1 cellular context compared by ENCODE assay signal in genomic region chr5:107389130-107389553, GRCh38.
A peak's percentile ranks its signal among the peaks of the same experiment; 100 is the strongest.
TF ChIP-seq lines count a peak whose summit lies in the region.

No MANE protein-coding gene starts in this region.

TF ChIP-seq in HEK293, 187 proteins besides CTCF, POLR2A, EP300 and RAD21 (continued from another document and continues in another):
- TF ChIP-seq, protein P1, sequence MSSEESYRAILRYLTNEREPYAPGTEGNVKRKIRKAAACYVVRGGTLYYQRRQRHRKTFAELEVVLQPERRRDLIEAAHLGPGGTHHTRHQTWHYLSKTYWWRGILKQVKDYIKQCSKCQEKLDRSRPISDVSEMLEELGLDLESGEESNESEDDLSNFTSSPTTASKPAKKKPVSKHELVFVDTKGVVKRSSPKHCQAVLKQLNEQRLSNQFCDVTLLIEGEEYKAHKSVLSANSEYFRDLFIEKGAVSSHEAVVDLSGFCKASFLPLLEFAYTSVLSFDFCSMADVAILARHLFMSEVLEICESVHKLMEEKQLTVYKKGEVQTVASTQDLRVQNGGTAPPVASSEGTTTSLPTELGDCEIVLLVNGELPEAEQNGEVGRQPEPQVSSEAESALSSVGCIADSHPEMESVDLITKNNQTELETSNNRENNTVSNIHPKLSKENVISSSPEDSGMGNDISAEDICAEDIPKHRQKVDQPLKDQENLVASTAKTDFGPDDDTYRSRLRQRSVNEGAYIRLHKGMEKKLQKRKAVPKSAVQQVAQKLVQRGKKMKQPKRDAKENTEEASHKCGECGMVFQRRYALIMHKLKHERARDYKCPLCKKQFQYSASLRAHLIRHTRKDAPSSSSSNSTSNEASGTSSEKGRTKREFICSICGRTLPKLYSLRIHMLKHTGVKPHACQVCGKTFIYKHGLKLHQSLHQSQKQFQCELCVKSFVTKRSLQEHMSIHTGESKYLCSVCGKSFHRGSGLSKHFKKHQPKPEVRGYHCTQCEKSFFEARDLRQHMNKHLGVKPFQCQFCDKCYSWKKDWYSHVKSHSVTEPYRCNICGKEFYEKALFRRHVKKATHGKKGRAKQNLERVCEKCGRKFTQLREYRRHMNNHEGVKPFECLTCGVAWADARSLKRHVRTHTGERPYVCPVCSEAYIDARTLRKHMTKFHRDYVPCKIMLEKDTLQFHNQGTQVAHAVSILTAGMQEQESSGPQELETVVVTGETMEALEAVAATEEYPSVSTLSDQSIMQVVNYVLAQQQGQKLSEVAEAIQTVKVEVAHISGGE (tag by site-specific recombination; conservative IDR thresholded peaks at IDR 0.05; ENCODE audit: low read depth): no peak
- 0 out of 2 replicates have a peak, but pooled peaks have one; percentile 16 for TF ChIP-seq HOXD13 (CRISPR knock-in tag; IDR thresholded peaks at IDR 0.05; ENCODE audit: borderline replicate concordance)
- TF ChIP-seq ZNF184 (tag by site-specific recombination; IDR thresholded peaks at IDR 0.05): no peak
- no peak for TF ChIP-seq ZNF155 (tag by site-specific recombination; IDR thresholded peaks at IDR 0.05)
- TF ChIP-seq SP7 (tag by site-specific recombination; IDR thresholded peaks at IDR 0.05): peak; percentile 97
- peak; percentile 60; the same call in 1 of the 2 replicates for TF ChIP-seq IKZF3 (tag by site-specific recombination; IDR thresholded peaks at IDR 0.05)
- TF ChIP-seq ZNF248 (tag by site-specific recombination; IDR thresholded peaks at IDR 0.05): no peak
- no peak for TF ChIP-seq ZNF416 (tag by site-specific recombination; IDR thresholded peaks at IDR 0.05)
- no peak for TF ChIP-seq SCRT2 (tag by site-specific recombination; IDR thresholded peaks at IDR 0.05)
- TF ChIP-seq ZNF558 (tag by site-specific recombination; IDR thresholded peaks at IDR 0.05): no peak
- peak; percentile 69; the same call in 1 of the 2 replicates for TF ChIP-seq ZNF362 (tag by site-specific recombination; IDR thresholded peaks at IDR 0.05)
- peak; percentile 81 for TF ChIP-seq OSR2 (tag by site-specific recombination; IDR thresholded peaks at IDR 0.05)
- no peak for TF ChIP-seq ZSCAN16 (tag by site-specific recombination; IDR thresholded peaks at IDR 0.05)
- no peak for TF ChIP-seq ZNF513 (tag by site-specific recombination; IDR thresholded peaks at IDR 0.05)
- TF ChIP-seq OVOL3 (tag by site-specific recombination; IDR thresholded peaks at IDR 0.05): no peak
- peak; percentile 83 for TF ChIP-seq ZNF843 (tag by site-specific recombination; IDR thresholded peaks at IDR 0.05)
- TF ChIP-seq TSHZ1 (tag by site-specific recombination; IDR thresholded peaks at IDR 0.05; ENCODE audit: borderline replicate concordance): no peak
- TF ChIP-seq, protein P2, sequence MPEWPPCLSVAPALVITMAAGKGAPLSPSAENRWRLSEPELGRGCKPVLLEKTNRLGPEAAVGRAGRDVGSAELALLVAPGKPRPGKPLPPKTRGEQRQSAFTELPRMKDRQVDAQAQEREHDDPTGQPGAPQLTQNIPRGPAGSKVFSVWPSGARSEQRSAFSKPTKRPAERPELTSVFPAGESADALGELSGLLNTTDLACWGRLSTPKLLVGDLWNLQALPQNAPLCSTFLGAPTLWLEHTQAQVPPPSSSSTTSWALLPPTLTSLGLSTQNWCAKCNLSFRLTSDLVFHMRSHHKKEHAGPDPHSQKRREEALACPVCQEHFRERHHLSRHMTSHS (tag by site-specific recombination; IDR thresholded peaks at IDR 0.05): peak; percentile 54; the same call in 1 of the 2 replicates
- peak; percentile 49; the same call in 1 of the 2 replicates for TF ChIP-seq GFI1B (tag by site-specific recombination; IDR thresholded peaks at IDR 0.05)
- TF ChIP-seq ZNF530 (tag by site-specific recombination; IDR thresholded peaks at IDR 0.05; ENCODE audit: low read depth): no peak
- TF ChIP-seq ZXDB (tag by site-specific recombination; IDR thresholded peaks at IDR 0.05): 0 out of 2 replicates have a peak, but pooled peaks have one; percentile 40
- no peak for TF ChIP-seq RBAK (tag by site-specific recombination; IDR thresholded peaks at IDR 0.05)
- 0 out of 2 replicates have a peak, but pooled peaks have one; percentile 46 for TF ChIP-seq GLI2 (tag by site-specific recombination; IDR thresholded peaks at IDR 0.05; ENCODE audit: borderline replicate concordance, low read depth)
- TF ChIP-seq ZFP3 (tag by site-specific recombination; IDR thresholded peaks at IDR 0.05; ENCODE audit: low read depth): no peak
- no peak for TF ChIP-seq ZNF404 (tag by site-specific recombination; IDR thresholded peaks at IDR 0.05)
- peak; percentile 87 for TF ChIP-seq WT1 (tag by site-specific recombination; IDR thresholded peaks at IDR 0.05)
- peak; percentile 99 for TF ChIP-seq PRDM6 (tag by site-specific recombination; IDR thresholded peaks at IDR 0.05)
- TF ChIP-seq ZNF548 (tag by site-specific recombination; IDR thresholded peaks at IDR 0.05): no peak
- TF ChIP-seq ZNF561 (tag by site-specific recombination; IDR thresholded peaks at IDR 0.05; ENCODE audit: borderline replicate concordance): peak; percentile 36; the same call in 1 of the 2 replicates
- no peak for TF ChIP-seq GLIS2 (tag by site-specific recombination; IDR thresholded peaks at IDR 0.05)
- TF ChIP-seq ZSCAN30 (tag by site-specific recombination; IDR thresholded peaks at IDR 0.05): peak; percentile 27; the same call in 1 of the 2 replicates
- TF ChIP-seq ZBTB8A (tag by site-specific recombination; IDR thresholded peaks at IDR 0.05): 0 out of 2 replicates have a peak, but pooled peaks have one; percentile 30
- peak; percentile 83 for TF ChIP-seq ZBTB44 (tag by site-specific recombination; IDR thresholded peaks at IDR 0.05)
- TF ChIP-seq ZNF677 (tag by site-specific recombination; IDR thresholded peaks at IDR 0.05): no peak
- no peak for TF ChIP-seq ZNF10 (tag by site-specific recombination; IDR thresholded peaks at IDR 0.05)
- TF ChIP-seq, protein P3, sequence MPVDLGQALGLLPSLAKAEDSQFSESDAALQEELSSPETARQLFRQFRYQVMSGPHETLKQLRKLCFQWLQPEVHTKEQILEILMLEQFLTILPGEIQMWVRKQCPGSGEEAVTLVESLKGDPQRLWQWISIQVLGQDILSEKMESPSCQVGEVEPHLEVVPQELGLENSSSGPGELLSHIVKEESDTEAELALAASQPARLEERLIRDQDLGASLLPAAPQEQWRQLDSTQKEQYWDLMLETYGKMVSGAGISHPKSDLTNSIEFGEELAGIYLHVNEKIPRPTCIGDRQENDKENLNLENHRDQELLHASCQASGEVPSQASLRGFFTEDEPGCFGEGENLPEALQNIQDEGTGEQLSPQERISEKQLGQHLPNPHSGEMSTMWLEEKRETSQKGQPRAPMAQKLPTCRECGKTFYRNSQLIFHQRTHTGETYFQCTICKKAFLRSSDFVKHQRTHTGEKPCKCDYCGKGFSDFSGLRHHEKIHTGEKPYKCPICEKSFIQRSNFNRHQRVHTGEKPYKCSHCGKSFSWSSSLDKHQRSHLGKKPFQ (tag by site-specific recombination; IDR thresholded peaks at IDR 0.05): peak; percentile 94
- TF ChIP-seq ZNF140 (tag by site-specific recombination; IDR thresholded peaks at IDR 0.05): no peak
- 0 out of 2 replicates have a peak, but pooled peaks have one; percentile 6 for TF ChIP-seq ATF2 (tag by site-specific recombination; IDR thresholded peaks at IDR 0.05; ENCODE audit: low read depth)
- TF ChIP-seq, protein P4, sequence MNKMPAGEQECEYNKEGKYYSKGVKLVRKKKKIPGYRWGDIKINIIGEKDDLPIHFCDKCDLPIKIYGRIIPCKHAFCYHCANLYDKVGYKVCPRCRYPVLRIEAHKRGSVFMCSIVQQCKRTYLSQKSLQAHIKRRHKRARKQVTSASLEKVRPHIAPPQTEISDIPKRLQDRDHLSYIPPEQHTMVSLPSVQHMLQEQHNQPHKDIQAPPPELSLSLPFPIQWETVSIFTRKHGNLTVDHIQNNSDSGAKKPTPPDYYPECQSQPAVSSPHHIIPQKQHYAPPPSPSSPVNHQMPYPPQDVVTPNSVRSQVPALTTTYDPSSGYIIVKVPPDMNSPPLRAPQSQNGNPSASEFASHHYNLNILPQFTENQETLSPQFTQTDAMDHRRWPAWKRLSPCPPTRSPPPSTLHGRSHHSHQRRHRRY (tag by site-specific recombination; IDR thresholded peaks at IDR 0.05): no peak
- no peak for TF ChIP-seq ZNF747 (tag by site-specific recombination; IDR thresholded peaks at IDR 0.05)
- TF ChIP-seq ZFP69B (tag by site-specific recombination; IDR thresholded peaks at IDR 0.05): no peak
- no peak for TF ChIP-seq ZNF596 (tag by site-specific recombination; IDR thresholded peaks at IDR 0.05)
- no peak for TF ChIP-seq ZNF776 (tag by site-specific recombination; IDR thresholded peaks at IDR 0.05; ENCODE audit: borderline replicate concordance)
- no peak for TF ChIP-seq ZNF292 (tag by site-specific recombination; IDR thresholded peaks at IDR 0.05; ENCODE audit: borderline replicate concordance, low read depth)
- TF ChIP-seq ZNF768 (tag by site-specific recombination; IDR thresholded peaks at IDR 0.05): no peak
